In the genomic region with DNA sequence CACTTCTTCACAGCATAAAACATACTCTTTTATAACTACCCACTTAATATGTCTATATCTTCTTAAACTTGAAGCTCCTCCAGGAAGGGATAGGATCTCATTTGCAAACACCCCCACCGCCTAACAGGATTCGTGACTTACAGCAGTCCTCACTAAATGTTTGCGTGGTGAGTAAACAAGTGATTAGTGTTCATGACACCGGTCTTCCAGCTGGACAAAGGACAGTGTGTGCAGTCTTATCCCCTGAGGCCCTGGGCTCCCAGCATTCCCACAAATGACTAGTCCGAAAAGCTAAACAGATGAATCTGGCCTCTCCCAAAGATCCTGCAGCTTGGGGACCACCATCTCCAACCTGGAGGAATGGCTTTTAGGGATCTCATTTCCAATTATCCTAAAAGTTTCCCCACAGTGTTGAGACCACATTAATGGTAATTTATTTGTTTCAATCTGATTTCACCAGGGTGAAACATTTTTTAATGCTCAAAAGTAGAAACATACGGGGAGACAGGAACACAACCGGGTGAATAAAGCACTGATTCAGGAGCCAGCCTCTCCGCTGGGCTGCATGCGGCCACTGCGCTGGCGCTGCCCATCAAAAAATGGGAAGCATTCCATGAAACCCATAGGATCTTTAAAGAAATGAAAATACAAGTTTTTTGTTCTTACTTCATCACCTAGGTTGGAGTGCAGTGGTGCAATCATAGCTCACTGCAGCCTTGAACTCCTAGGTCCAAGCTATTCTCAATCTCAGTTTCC, we compare ENCODE assay signal across 11 cellular contexts.
DNase-seq lines count a peak whose midpoint lies in the region; ATAC-seq and TF ChIP-seq lines count a peak whose summit lies in the region.
"Had no signal": no experiment of that assay in that cellular context is flagged by ENCODE, and none has a peak within 500 bp of the region (broad histone marks: within the 10 kb centered on the region; RNA-seq: fewer than 3 reads in every experiment).

No MANE protein-coding gene starts in this region.

- peak overlapping the region; percentile 75 for H3K27ac Mint-ChIP-seq in activated naive CD8-positive, alpha-beta T cell treated with anti-CD3 and anti-CD28 coated beads, Interleukin-2, amount 50 U/mL, for 24 hours
- peak overlapping the region in 8 of 9 donors; percentile 88 to 99 (median 90) for H3K27ac Mint-ChIP-seq in naive thymus-derived CD4-positive, alpha-beta T cell

- TF ChIP-seq CTCF in colonic mucosa (IDR thresholded peaks at IDR 0.05), result no peak

- CTCF ChIA-PET in naive thymus-derived CD4-positive, alpha-beta T cell (lab: Charles Lee), result interaction anchor here (1.2 to 3.6 kb wide), 5 partner anchors 10 to 113 kb away, joined by 3 to 15 read pairs (median 4); no protein-coding TSS in a partner anchor

- H3K9me3 Mint-ChIP-seq in activated naive CD8-positive, alpha-beta T cell treated with anti-CD3 and anti-CD28 coated beads, Interleukin-2, amount 50 U/mL, for 24 hours, result no peaks in the 10 kb centered on the region
- H3K9me3 Mint-ChIP-seq in naive thymus-derived CD4-positive, alpha-beta T cell, result peaks cover 0 to 12% (median 0%) of the 10 kb centered on the region in 11 donors
- H3K9me3 Mint-ChIP-seq: naive B cell had no signal

- H3K4me3 Mint-ChIP-seq in activated naive CD8-positive, alpha-beta T cell treated with anti-CD3 and anti-CD28 coated beads, Interleukin-2, amount 50 U/mL, for 24 hours, result no peak overlapping the region
- H3K4me3 Mint-ChIP-seq in naive thymus-derived CD4-positive, alpha-beta T cell, result peak overlapping the region in 7 of 10 donors; percentile 1 to 84 (median 47)
- H3K4me3 Mint-ChIP-seq: naive B cell had no signal

- ATAC-seq in activated naive CD8-positive, alpha-beta T cell treated with anti-CD3 and anti-CD28 coated beads, Interleukin-2, amount 50 U/mL, for 24 hours, result no peak
- no peak for ATAC-seq in naive thymus-derived CD4-positive, alpha-beta T cell
- ATAC-seq in HG02840 (IDR thresholded peaks at IDR 0.05; ENCODE audit: low FRiP score, unreplicated experiment), result no peak

- no peaks in the 10 kb centered on the region for H3K9me3 ChIP-seq in naive thymus-derived CD4-positive, alpha-beta T cell (ENCODE audit: control insufficient read depth in 2 of 3, low read length in 3 of 3)
- no peaks in the 10 kb centered on the region for H3K9me3 ChIP-seq in colonic mucosa
- H3K9me3 ChIP-seq: thoracic aorta had no signal

- no peak overlapping the region for H3K4me3 ChIP-seq in naive thymus-derived CD4-positive, alpha-beta T cell (ENCODE audit: low read length)
- no peak overlapping the region for H3K4me3 ChIP-seq in colonic mucosa
- H3K4me3 ChIP-seq: thoracic aorta had no signal

- H3K27ac ChIP-seq in naive thymus-derived CD4-positive, alpha-beta T cell (ENCODE audit: low read depth, low read length), result peak overlapping the region; percentile 66
- no peak overlapping the region for H3K27ac ChIP-seq in colonic mucosa
- H3K27ac ChIP-seq: thoracic aorta had no signal

- H3K27me3 ChIP-seq in naive thymus-derived CD4-positive, alpha-beta T cell (ENCODE audit: control insufficient read depth in 2 of 2, insufficient read depth in 2 of 2, low read length in 2 of 2), result no peaks in the 10 kb centered on the region
- no peaks in the 10 kb centered on the region for H3K27me3 ChIP-seq in colonic mucosa

- peak; percentile 5 for DNase-seq in DMS153 treated with DMSO at 0.1 percent for 48 hours (lab: John Stamatoyannopoulos, UW; ENCODE audit: unreplicated experiment)
- peak; percentile 87 for DNase-seq in LHCN-M2 (ENCODE audit: low read depth)
- DNase-seq in activated naive CD8-positive, alpha-beta T cell treated with anti-CD3 and anti-CD28 coated beads, Interleukin-2, amount 50 U/mL, for 24 hours, result no peak
- no peak for DNase-seq in naive thymus-derived CD4-positive, alpha-beta T cell
- no peak for DNase-seq in colonic mucosa
- DNase-seq in activated CD8-positive, alpha-beta memory T cell treated with anti-CD3 and anti-CD28 coated beads, Interleukin-2, amount 50 U/mL, for 48 hours, result no peak
- DNase-seq: hippocampal formation, naive B cell, SHP77 treated with DMSO at 0.1 percent for 48 hours had no signal

- no peak overlapping the region for H3K9ac ChIP-seq in colonic mucosa (ENCODE audit: low read depth in 2 of 2, low read length in 2 of 2)

- peaks cover 79% of the 10 kb centered on the region for H3K4me1 Mint-ChIP-seq in activated naive CD8-positive, alpha-beta T cell treated with anti-CD3 and anti-CD28 coated beads, Interleukin-2, amount 50 U/mL, for 24 hours
- H3K4me1 Mint-ChIP-seq in naive thymus-derived CD4-positive, alpha-beta T cell, result peaks cover 32 to 99% (median 91%) of the 10 kb centered on the region in 7 donors
- H3K4me1 Mint-ChIP-seq: naive B cell had no signal

- peaks cover 0 to 83% of the 10 kb centered on the region in 2 donors for H3K4me1 ChIP-seq in naive thymus-derived CD4-positive, alpha-beta T cell (ENCODE audit: control insufficient read depth in 2 of 2, insufficient read depth in 2 of 2, low read length in 2 of 2)
- no peaks in the 10 kb centered on the region for H3K4me1 ChIP-seq in colonic mucosa

- no peaks in the 10 kb centered on the region for H3K27me3 Mint-ChIP-seq in activated naive CD8-positive, alpha-beta T cell treated with anti-CD3 and anti-CD28 coated beads, Interleukin-2, amount 50 U/mL, for 24 hours
- no peaks in the 10 kb centered on the region for H3K27me3 Mint-ChIP-seq in naive thymus-derived CD4-positive, alpha-beta T cell
- H3K27me3 Mint-ChIP-seq: naive B cell had no signal

- POLR2A ChIA-PET in naive thymus-derived CD4-positive, alpha-beta T cell (lab: Charles Lee), result interaction anchor here (0.5 to 2.1 kb wide), 13 partner anchors 9 to 112 kb away, joined by 3 to 9 read pairs (median 4); a partner anchor contains a TSS

- peaks cover 28% of the 10 kb centered on the region for H3K36me3 Mint-ChIP-seq in activated naive CD8-positive, alpha-beta T cell treated with anti-CD3 and anti-CD28 coated beads, Interleukin-2, amount 50 U/mL, for 24 hours (ENCODE audit: low read depth)
- H3K36me3 Mint-ChIP-seq in naive thymus-derived CD4-positive, alpha-beta T cell, result peaks cover 19 to 56% (median 34%) of the 10 kb centered on the region in 5 donors
- H3K36me3 Mint-ChIP-seq: naive B cell had no signal

- H3K36me3 ChIP-seq in naive thymus-derived CD4-positive, alpha-beta T cell (ENCODE audit: control insufficient read depth in 2 of 3, insufficient read depth in 3 of 3, low read length in 3 of 3), result peaks cover 14 to 74% (median 29%) of the 10 kb centered on the region in 3 experiments
- H3K36me3 ChIP-seq in colonic mucosa, result no peaks in the 10 kb centered on the region
- H3K36me3 ChIP-seq: thoracic aorta had no signal

- intact Hi-C loops in naive thymus-derived CD4-positive, alpha-beta T cell (cut with micrococcal nuclease), result loop anchor here in 1 of 2 donors (2.0 kb wide), 1 partner anchor 14 kb away; no protein-coding TSS in a partner anchor
- intact Hi-C loops in colonic mucosa (cut with DNase I), result no loop called here

Comparison
In these comparisons a context has a peak if more than half of its experiments do, and no peak if none do; other contexts are left out.
1. DNase-seq: peak in DMS153 treated with DMSO at 0.1 percent for 48 hours (single experiment) and LHCN-M2 (single experiment); none in activated naive CD8-positive, alpha-beta T cell treated with anti-CD3 and anti-CD28 coated beads, Interleukin-2, amount 50 U/mL, for 24 hours (single experiment), naive thymus-derived CD4-positive, alpha-beta T cell (0 of 9), colonic mucosa (single experiment) and activated CD8-positive, alpha-beta memory T cell treated with anti-CD3 and anti-CD28 coated beads, Interleukin-2, amount 50 U/mL, for 48 hours (single experiment).